ENCODE assay signal across 17 cellular contexts in the genomic region with DNA sequence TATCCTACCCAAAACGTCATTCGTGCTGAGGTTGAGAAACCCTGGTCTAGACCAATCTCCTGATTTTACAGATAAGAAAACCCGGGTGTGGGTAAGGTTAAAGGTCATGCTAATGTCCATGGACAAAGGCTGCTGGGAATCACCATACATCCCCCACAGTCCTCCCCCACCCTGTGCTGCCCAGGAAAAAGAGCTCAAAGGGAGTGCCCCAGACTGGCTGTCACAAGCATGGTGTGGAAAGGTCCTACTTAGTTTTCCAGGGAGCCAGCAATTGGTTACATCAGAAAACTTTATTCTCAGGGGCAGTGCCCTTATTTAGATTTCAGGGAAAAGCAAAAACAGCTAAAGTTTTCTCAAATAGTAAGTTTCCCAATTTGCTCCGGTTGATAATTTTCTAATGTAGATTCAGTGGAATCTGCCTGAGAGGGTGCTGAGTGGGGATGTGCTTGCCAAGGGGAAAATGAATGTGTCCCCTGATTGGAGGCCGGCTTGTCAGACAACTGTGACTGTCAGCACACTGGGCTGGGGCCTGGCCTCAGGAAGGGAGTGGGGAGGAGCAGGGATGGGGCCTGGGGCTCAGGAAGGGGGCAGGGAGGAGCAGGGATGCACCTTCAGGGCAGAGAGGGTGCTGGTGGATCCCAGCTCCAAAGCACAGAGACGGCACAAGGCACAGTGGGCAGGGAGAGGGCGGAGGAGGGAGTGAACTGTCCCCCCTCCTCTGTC.
A peak's percentile ranks its signal among the peaks of the same experiment; 100 is the strongest.
DNase-seq lines count a peak whose midpoint lies in the region; ATAC-seq and TF ChIP-seq lines count a peak whose summit lies in the region.
"Had no signal": no experiment of that assay in that cellular context is flagged by ENCODE, and none has a peak within 500 bp of the region (broad histone marks: within the 10 kb centered on the region; RNA-seq: fewer than 3 reads in every experiment).

No MANE protein-coding gene starts in this region.

- H3K4me1 Mint-ChIP-seq in WTC11: peaks cover 51% of the 10 kb centered on the region
- peaks cover 27% of the 10 kb centered on the region for H3K4me1 Mint-ChIP-seq in neural progenitor cell
- no peaks in the 10 kb centered on the region for H3K4me1 Mint-ChIP-seq in T-helper 17 cell

- CTCF ChIA-PET in WTC11 (lab: Charles Lee): interaction anchor here (0.7 to 1.8 kb wide), 2 partner anchors 20 to 45 kb away, joined by 3 to 4 read pairs; no protein-coding TSS in a partner anchor

- peaks cover 2% of the 10 kb centered on the region for H3F3A ChIP-seq in neural progenitor cell (ENCODE audit: low read depth)

- H3K4me3 Mint-ChIP-seq in WTC11 (no peak overlapping the region), neural progenitor cell (no peak overlapping the region), T-helper 17 cell (no peak overlapping the region)
- H3K4me3 Mint-ChIP-seq: CD4-positive, alpha-beta memory T cell had no signal

- H3K27ac Mint-ChIP-seq in WTC11 (no peak overlapping the region), neural progenitor cell (peak overlapping the region; percentile 64), T-helper 17 cell (no peak overlapping the region)
- H3K27ac Mint-ChIP-seq: CD4-positive, alpha-beta memory T cell had no signal

- no peaks in the 10 kb centered on the region for H4K20me1 ChIP-seq in neural progenitor cell (ENCODE audit: low read depth)

- peak overlapping the region; percentile 7 for H2AFZ ChIP-seq in neural progenitor cell (replicated peaks)

- H3K9me3 Mint-ChIP-seq in WTC11 (no peaks in the 10 kb centered on the region), neural progenitor cell (no peaks in the 10 kb centered on the region)
- H3K9me3 Mint-ChIP-seq: CD4-positive, alpha-beta memory T cell had no signal

- intact Hi-C loops in left cardiac atrium (cut with DNase I) (no loop called here), heart right ventricle (cut with DNase I) (no loop called here), upper lobe of right lung (cut with DNase I) (no loop called here)

- H3K9me3 ChIP-seq in heart right ventricle (no peaks in the 10 kb centered on the region), neural progenitor cell (ENCODE audit: low read depth) (no peaks in the 10 kb centered on the region), upper lobe of right lung (no peaks in the 10 kb centered on the region), T-helper 17 cell (ENCODE audit: control insufficient read depth, low read length, poor library complexity, severe bottlenecking) (no peaks in the 10 kb centered on the region)
- H3K9me3 ChIP-seq: BE2C had no signal

- no peak for TF ChIP-seq CTCF in heart right ventricle (IDR thresholded peaks at IDR 0.05)
- no peak for TF ChIP-seq CTCF in WTC11 (IDR thresholded peaks at IDR 0.05)
- no peak for TF ChIP-seq CTCF in neural progenitor cell (IDR thresholded peaks at IDR 0.05)
- no peak for TF ChIP-seq CTCF in upper lobe of right lung (IDR thresholded peaks at IDR 0.05)
- TF ChIP-seq CTCF in GM13977 (IDR thresholded peaks at IDR 0.05; ENCODE audit: extremely low read depth, insufficient read depth, missing control alignments): no peak

- H3K36me3 ChIP-seq in heart right ventricle (no peaks in the 10 kb centered on the region), neural progenitor cell (no peaks in the 10 kb centered on the region), upper lobe of right lung (no peaks in the 10 kb centered on the region)
- H3K36me3 ChIP-seq: BE2C had no signal

- no peaks in the 10 kb centered on the region for H3K27me3 Mint-ChIP-seq in WTC11 (ENCODE audit: low read depth)
- H3K27me3 Mint-ChIP-seq in neural progenitor cell (ENCODE audit: insufficient read depth, low read depth): peaks cover 5% of the 10 kb centered on the region
- H3K27me3 Mint-ChIP-seq in T-helper 17 cell: peaks cover 35% of the 10 kb centered on the region

- 49% methylated on average over 6 to 7 of the region's 7 CpGs for WGBS in heart right ventricle, 2 donors

- DNase-seq in left cardiac atrium (no peak), heart right ventricle (no peak), WTC11 (ENCODE audit: low spot score) (no peak), neural progenitor cell (ENCODE audit: low spot score) (no peak), upper lobe of right lung (no peak), T-helper 17 cell (no peak), GM13977 (ENCODE audit: low spot score) (no peak), T-helper 9 cell (no peak)
- DNase-seq: BE2C; CD4-positive, alpha-beta memory T cell; COR-L47; DMS153; DMS79 treated with DMSO at 0.1 percent for 48 hours; EL had no signal

- ATAC-seq in left cardiac atrium (peak; percentile 71 to 91), heart right ventricle (no peak), WTC11 (peak; percentile 49), upper lobe of right lung (peak; percentile 22), T-helper 17 cell (no peak)
- ATAC-seq: HCT116, HepG2 had no signal

- H3K27me3 ChIP-seq in heart right ventricle: peaks cover 0 to 35% (median 7%) of the 10 kb centered on the region in 7 donors
- no peaks in the 10 kb centered on the region for H3K27me3 ChIP-seq in neural progenitor cell
- no peaks in the 10 kb centered on the region for H3K27me3 ChIP-seq in upper lobe of right lung

- H3K9ac ChIP-seq in neural progenitor cell: no peak overlapping the region

- no peak overlapping the region for H3K4me2 ChIP-seq in neural progenitor cell

- H3K27ac ChIP-seq in heart right ventricle: no peak overlapping the region
- H3K27ac ChIP-seq in neural progenitor cell: no peak overlapping the region
- H3K27ac ChIP-seq in upper lobe of right lung: no peak overlapping the region
- H3K27ac ChIP-seq: C4-2B had no signal

- in situ Hi-C loops in GM13977 (cut with MboI; ENCODE audit: low pct_unique_long_range_greater_than_20kb, low sequenced_read_pairs, unreplicated experiment): no loop called here

- POLR2A ChIA-PET in WTC11 (lab: Charles Lee): interaction anchor here (0.6 kb wide), 1 partner anchor 29 kb away, joined by 3 read pairs; no protein-coding TSS in a partner anchor

- H3K4me1 ChIP-seq in heart right ventricle (no peaks in the 10 kb centered on the region), neural progenitor cell (peaks cover 21% of the 10 kb centered on the region), upper lobe of right lung (no peaks in the 10 kb centered on the region)
- H3K4me1 ChIP-seq: BE2C had no signal

- no peak overlapping the region for H3K4me3 ChIP-seq in heart right ventricle
- H3K4me3 ChIP-seq in neural progenitor cell: no peak overlapping the region
- H3K4me3 ChIP-seq in upper lobe of right lung: no peak overlapping the region

- no peaks in the 10 kb centered on the region for H3K36me3 Mint-ChIP-seq in WTC11
- no peaks in the 10 kb centered on the region for H3K36me3 Mint-ChIP-seq in neural progenitor cell
- no peaks in the 10 kb centered on the region for H3K36me3 Mint-ChIP-seq in T-helper 17 cell (ENCODE audit: low read depth)
- H3K36me3 Mint-ChIP-seq: CD4-positive, alpha-beta memory T cell had no signal

- H3K79me2 ChIP-seq in neural progenitor cell (ENCODE audit: low read depth): no peaks in the 10 kb centered on the region

TF ChIP-seq in WTC11, 78 proteins besides CTCF, POLR2A, EP300 and RAD21 (continues in another document):
- TF ChIP-seq GRHL2 (CRISPR knock-in tag; IDR thresholded peaks at IDR 0.05; ENCODE audit: insufficient replicate concordance, severe bottlenecking) (no peak), ZNF317 (CRISPR knock-in tag; IDR thresholded peaks at IDR 0.05; ENCODE audit: borderline replicate concordance, low read depth) (no peak), ZNF263 (CRISPR knock-in tag; IDR thresholded peaks at IDR 0.05; ENCODE audit: low read depth) (peak; percentile 43; the same call in 1 of the 2 replicates), TCF7 (CRISPR knock-in tag; IDR thresholded peaks at IDR 0.05; ENCODE audit: low read depth) (no peak), RELA (CRISPR knock-in tag; IDR thresholded peaks at IDR 0.05; ENCODE audit: borderline replicate concordance) (no peak), NFYB (CRISPR knock-in tag; conservative IDR thresholded peaks at IDR 0.05; ENCODE audit: low read depth) (no peak)
- TF ChIP-seq, protein P1, sequence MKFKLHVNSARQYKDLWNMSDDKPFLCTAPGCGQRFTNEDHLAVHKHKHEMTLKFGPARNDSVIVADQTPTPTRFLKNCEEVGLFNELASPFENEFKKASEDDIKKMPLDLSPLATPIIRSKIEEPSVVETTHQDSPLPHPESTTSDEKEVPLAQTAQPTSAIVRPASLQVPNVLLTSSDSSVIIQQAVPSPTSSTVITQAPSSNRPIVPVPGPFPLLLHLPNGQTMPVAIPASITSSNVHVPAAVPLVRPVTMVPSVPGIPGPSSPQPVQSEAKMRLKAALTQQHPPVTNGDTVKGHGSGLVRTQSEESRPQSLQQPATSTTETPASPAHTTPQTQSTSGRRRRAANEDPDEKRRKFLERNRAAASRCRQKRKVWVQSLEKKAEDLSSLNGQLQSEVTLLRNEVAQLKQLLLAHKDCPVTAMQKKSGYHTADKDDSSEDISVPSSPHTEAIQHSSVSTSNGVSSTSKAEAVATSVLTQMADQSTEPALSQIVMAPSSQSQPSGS (CRISPR knock-in tag; IDR thresholded peaks at IDR 0.05; ENCODE audit: borderline replicate concordance, low read depth): no peak

Comparison
In these comparisons a context has a peak if more than half of its experiments do, and no peak if none do; other contexts are left out.
1. ATAC-seq: peak in left cardiac atrium (2 of 2), WTC11 (single experiment) and upper lobe of right lung (single experiment); none in heart right ventricle (0 of 8) and T-helper 17 cell (single experiment).